ENCODE assay signal across 1 cellular context in genomic region chr9:13446935-13447334, GRCh38.
TF ChIP-seq lines count a peak whose summit lies in the region.

No MANE protein-coding gene starts in this region.

TF ChIP-seq in GM23338, 12 proteins besides CTCF, POLR2A, EP300 and RAD21 (continued from another document):
- TF ChIP-seq, protein P1, sequence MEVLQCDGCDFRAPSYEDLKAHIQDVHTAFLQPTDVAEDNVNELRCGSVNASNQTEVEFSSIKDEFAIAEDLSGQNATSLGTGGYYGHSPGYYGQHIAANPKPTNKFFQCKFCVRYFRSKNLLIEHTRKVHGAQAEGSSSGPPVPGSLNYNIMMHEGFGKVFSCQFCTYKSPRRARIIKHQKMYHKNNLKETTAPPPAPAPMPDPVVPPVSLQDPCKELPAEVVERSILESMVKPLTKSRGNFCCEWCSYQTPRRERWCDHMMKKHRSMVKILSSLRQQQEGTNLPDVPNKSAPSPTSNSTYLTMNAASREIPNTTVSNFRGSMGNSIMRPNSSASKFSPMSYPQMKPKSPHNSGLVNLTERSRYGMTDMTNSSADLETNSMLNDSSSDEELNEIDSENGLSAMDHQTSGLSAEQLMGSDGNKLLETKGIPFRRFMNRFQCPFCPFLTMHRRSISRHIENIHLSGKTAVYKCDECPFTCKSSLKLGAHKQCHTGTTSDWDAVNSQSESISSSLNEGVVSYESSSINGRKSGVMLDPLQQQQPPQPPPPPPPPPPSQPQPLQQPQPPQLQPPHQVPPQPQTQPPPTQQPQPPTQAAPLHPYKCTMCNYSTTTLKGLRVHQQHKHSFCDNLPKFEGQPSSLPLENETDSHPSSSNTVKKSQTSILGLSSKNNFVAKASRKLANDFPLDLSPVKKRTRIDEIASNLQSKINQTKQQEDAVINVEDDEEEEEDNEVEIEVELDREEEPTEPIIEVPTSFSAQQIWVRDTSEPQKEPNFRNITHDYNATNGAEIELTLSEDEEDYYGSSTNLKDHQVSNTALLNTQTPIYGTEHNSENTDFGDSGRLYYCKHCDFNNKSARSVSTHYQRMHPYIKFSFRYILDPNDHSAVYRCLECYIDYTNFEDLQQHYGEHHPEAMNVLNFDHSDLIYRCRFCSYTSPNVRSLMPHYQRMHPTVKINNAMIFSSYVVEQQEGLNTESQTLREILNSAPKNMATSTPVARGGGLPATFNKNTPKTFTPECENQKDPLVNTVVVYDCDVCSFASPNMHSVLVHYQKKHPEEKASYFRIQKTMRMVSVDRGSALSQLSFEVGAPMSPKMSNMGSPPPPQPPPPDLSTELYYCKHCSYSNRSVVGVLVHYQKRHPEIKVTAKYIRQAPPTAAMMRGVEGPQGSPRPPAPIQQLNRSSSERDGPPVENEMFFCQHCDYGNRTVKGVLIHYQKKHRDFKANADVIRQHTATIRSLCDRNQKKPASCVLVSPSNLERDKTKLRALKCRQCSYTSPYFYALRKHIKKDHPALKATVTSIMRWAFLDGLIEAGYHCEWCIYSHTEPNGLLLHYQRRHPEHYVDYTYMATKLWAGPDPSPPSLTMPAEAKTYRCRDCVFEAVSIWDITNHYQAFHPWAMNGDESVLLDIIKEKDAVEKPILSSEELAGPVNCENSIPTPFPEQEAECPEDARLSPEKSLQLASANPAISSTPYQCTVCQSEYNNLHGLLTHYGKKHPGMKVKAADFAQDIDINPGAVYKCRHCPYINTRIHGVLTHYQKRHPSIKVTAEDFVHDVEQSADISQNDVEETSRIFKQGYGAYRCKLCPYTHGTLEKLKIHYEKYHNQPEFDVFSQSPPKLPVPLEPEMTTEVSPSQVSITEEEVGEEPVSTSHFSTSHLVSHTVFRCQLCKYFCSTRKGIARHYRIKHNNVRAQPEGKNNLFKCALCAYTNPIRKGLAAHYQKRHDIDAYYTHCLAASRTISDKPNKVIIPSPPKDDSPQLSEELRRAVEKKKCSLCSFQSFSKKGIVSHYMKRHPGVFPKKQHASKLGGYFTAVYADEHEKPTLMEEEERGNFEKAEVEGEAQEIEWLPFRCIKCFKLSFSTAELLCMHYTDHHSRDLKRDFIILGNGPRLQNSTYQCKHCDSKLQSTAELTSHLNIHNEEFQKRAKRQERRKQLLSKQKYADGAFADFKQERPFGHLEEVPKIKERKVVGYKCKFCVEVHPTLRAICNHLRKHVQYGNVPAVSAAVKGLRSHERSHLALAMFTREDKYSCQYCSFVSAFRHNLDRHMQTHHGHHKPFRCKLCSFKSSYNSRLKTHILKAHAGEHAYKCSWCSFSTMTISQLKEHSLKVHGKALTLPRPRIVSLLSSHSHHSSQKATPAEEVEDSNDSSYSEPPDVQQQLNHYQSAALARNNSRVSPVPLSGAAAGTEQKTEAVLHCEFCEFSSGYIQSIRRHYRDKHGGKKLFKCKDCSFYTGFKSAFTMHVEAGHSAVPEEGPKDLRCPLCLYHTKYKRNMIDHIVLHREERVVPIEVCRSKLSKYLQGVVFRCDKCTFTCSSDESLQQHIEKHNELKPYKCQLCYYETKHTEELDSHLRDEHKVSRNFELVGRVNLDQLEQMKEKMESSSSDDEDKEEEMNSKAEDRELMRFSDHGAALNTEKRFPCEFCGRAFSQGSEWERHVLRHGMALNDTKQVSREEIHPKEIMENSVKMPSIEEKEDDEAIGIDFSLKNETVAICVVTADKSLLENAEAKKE (CRISPR knock-in tag; IDR thresholded peaks at IDR 0.05) = no peak
- TF ChIP-seq REST (IDR thresholded peaks at IDR 0.05; ENCODE audit: unreplicated experiment) (no peak), STAT1 (IDR thresholded peaks at IDR 0.05; ENCODE audit: unreplicated experiment) (no peak), CREB1 (CRISPR knock-in tag; IDR thresholded peaks at IDR 0.05; ENCODE audit: low read depth) (no peak), JUNB (IDR thresholded peaks at IDR 0.05; ENCODE audit: unreplicated experiment) (no peak), ZNF331 (CRISPR knock-in tag; IDR thresholded peaks at IDR 0.05; ENCODE audit: low read depth) (no peak), EZH2phosphoT487 (IDR thresholded peaks at IDR 0.05; ENCODE audit: unreplicated experiment) (no peak), NANOG (IDR thresholded peaks at IDR 0.05; ENCODE audit: borderline replicate concordance) (no peak), EZH2 (IDR thresholded peaks at IDR 0.05; ENCODE audit: low read depth, unreplicated experiment) (no peak), ZNF114 (CRISPR knock-in tag; IDR thresholded peaks at IDR 0.05) (no peak)
